26 cellular contexts compared by ENCODE assay signal in the genomic region with DNA sequence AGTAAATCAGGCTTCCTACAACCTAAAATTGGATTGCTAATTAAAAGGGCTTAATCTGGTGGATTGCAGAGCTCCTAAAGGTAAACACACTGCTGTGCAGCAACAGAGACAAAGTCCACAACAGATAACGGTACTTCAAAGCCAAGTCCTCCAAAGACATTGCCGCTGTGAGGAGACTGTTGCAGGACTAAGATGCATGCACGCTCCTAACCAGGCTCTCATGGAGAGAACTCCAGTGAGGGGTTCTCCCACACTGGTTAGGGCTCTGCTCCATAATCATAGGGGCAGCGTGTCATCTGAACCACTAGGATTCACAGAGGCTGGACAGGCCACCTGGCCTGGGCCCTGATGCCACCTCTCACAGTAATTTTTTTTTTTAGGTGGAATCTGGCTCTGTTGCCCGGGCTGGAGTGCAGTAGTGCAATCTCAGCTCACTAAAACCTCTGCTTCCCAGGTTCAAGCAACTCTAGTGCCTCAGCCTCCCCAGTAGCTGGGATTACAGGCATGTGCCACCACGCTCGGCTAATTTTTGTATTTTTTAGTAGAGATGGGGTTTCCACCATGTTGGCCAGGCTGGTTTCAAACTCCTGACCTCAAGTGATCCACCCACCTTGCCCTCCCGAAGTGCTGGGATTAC.
"Had no signal": no experiment of that assay in that cellular context is flagged by ENCODE, and none has a peak within 500 bp of the region (broad histone marks: within the 10 kb centered on the region; RNA-seq: fewer than 3 reads in every experiment).

No MANE protein-coding gene starts in this region.

- ATAC-seq: gastrocnemius medialis; left cardiac atrium; natural killer cell treated with Interleukin-12 subunit alpha and Interleukin-12 subunit beta and Interleukin-15 and Interleukin-18, amount 100 ng/mL, for 72 hours; right cardiac atrium; stimulated activated effector memory CD8-positive, alpha-beta T cell treated with anti-CD3 and anti-CD28 coated beads, Interleukin-12 subunit alpha, Interleukin-12 subunit beta, amount 100 ng/mL, for 72 hours had no signal

- H3K9me3 Mint-ChIP-seq: activated B cell treated with CpG ODN at 0.5 μM for 24 hours; activated CD4-positive, alpha-beta memory T cell treated with anti-CD3 and anti-CD28 coated beads for 36 hours; activated naive CD8-positive, alpha-beta T cell treated with anti-CD3 and anti-CD28 coated beads, Interleukin-2, amount 10 ng/mL, durations not matched to agents 7 days and 5 days; mesothelial cell of epicardium; natural killer cell treated with Interleukin-12 subunit alpha and Interleukin-12 subunit beta and Interleukin-15 and Interleukin-18, amount 100 ng/mL, for 72 hours; stimulated activated effector memory CD8-positive, alpha-beta T cell treated with anti-CD3 and anti-CD28 coated beads, Interleukin-12 subunit alpha, Interleukin-12 subunit beta, amount 100 ng/mL, for 72 hours had no signal

- H3K4me3 ChIP-seq: coronary artery, esophagus squamous epithelium, gastrocnemius medialis, lung, stomach, suprapubic skin, tibial nerve had no signal

- H3K27ac Mint-ChIP-seq: activated B cell treated with CpG ODN at 0.5 μM for 24 hours; activated CD4-positive, alpha-beta memory T cell treated with anti-CD3 and anti-CD28 coated beads for 36 hours; activated naive CD8-positive, alpha-beta T cell treated with anti-CD3 and anti-CD28 coated beads, Interleukin-2, amount 10 ng/mL, durations not matched to agents 7 days and 5 days; mesothelial cell of epicardium; natural killer cell treated with Interleukin-12 subunit alpha and Interleukin-12 subunit beta and Interleukin-15 and Interleukin-18, amount 100 ng/mL, for 72 hours; stimulated activated effector memory CD8-positive, alpha-beta T cell treated with anti-CD3 and anti-CD28 coated beads, Interleukin-12 subunit alpha, Interleukin-12 subunit beta, amount 100 ng/mL, for 72 hours had no signal

- DNase-seq: activated B cell treated with CpG ODN at 0.5 μM for 24 hours; activated CD4-positive, alpha-beta memory T cell treated with anti-CD3 and anti-CD28 coated beads for 36 hours; activated CD4-positive, alpha-beta T cell treated with anti-CD3 and anti-CD28 coated beads for 4 hours; activated naive CD4-positive, alpha-beta T cell treated with Interleukin-2 at 50 U/mL for 16 hours; activated naive CD8-positive, alpha-beta T cell treated with anti-CD3 and anti-CD28 coated beads, Interleukin-2, amount 10 ng/mL, durations not matched to agents 7 days and 5 days; activated T-cell treated with anti-CD3 and anti-CD28 coated beads, Interleukin-2, amount 50 U/mL, for 48 hours; amniotic stem cell; cerebellar nuclear complex; esophagus squamous epithelium; gastrocnemius medialis; islet precursor cell; left cardiac atrium; stimulated activated CD4-positive, alpha-beta T cell treated with anti-CD3 and anti-CD28 coated beads, Interleukin-1b, Interleukin-23, amount 100 ng/mL, for 48 hours; stomach; T-helper 1 cell; T-helper 9 cell had no signal

- H3K27me3 ChIP-seq: esophagus squamous epithelium, gastrocnemius medialis, stomach, suprapubic skin, tibial nerve had no signal

- H3K27ac ChIP-seq: esophagus squamous epithelium, parathyroid adenoma, suprapubic skin, tibial nerve had no signal

- H3K4me3 Mint-ChIP-seq: activated B cell treated with CpG ODN at 0.5 μM for 24 hours; activated CD4-positive, alpha-beta memory T cell treated with anti-CD3 and anti-CD28 coated beads for 36 hours; activated naive CD8-positive, alpha-beta T cell treated with anti-CD3 and anti-CD28 coated beads, Interleukin-2, amount 10 ng/mL, durations not matched to agents 7 days and 5 days; mesothelial cell of epicardium; natural killer cell treated with Interleukin-12 subunit alpha and Interleukin-12 subunit beta and Interleukin-15 and Interleukin-18, amount 100 ng/mL, for 72 hours; stimulated activated effector memory CD8-positive, alpha-beta T cell treated with anti-CD3 and anti-CD28 coated beads, Interleukin-12 subunit alpha, Interleukin-12 subunit beta, amount 100 ng/mL, for 72 hours had no signal

- H2AFZ ChIP-seq: parathyroid adenoma had no signal

- H3K27me3 Mint-ChIP-seq: activated B cell treated with CpG ODN at 0.5 μM for 24 hours; activated CD4-positive, alpha-beta memory T cell treated with anti-CD3 and anti-CD28 coated beads for 36 hours; activated naive CD8-positive, alpha-beta T cell treated with anti-CD3 and anti-CD28 coated beads, Interleukin-2, amount 10 ng/mL, durations not matched to agents 7 days and 5 days; natural killer cell treated with Interleukin-12 subunit alpha and Interleukin-12 subunit beta and Interleukin-15 and Interleukin-18, amount 100 ng/mL, for 72 hours had no signal

- H3K9me3 ChIP-seq: esophagus squamous epithelium, gastrocnemius medialis, stomach, suprapubic skin, tibial nerve had no signal

- H3K9ac ChIP-seq: parathyroid adenoma had no signal

- FAIRE-seq: urothelium cell line had no signal

- H3K4me1 ChIP-seq: parathyroid adenoma had no signal

- H3K36me3 ChIP-seq: gastrocnemius medialis had no signal

- H3K36me3 Mint-ChIP-seq: activated CD4-positive, alpha-beta memory T cell treated with anti-CD3 and anti-CD28 coated beads for 36 hours; activated naive CD8-positive, alpha-beta T cell treated with anti-CD3 and anti-CD28 coated beads, Interleukin-2, amount 10 ng/mL, durations not matched to agents 7 days and 5 days; mesothelial cell of epicardium; natural killer cell treated with Interleukin-12 subunit alpha and Interleukin-12 subunit beta and Interleukin-15 and Interleukin-18, amount 100 ng/mL, for 72 hours had no signal
